9 cellular contexts compared by ENCODE assay signal in the genomic region with DNA sequence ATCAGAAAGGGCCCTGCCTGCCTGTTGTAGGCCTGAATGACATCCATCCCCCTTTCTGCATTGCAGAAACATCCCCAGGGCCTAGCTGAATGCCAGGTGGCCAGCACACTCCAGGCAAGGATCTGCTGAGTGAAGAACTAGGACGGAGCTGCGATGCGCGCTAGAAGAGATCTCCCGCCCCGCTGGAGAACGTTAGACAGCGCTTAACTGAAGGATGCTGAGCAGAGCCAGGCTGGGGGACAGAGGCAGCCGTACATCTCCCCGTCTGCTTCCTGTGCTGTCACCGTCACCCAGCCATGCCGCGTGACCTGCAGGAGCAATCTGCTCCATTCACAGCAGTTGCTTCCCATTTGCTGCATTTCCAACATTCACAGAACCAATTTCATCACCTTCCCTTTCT.
DNase-seq lines count a peak whose midpoint lies in the region; ATAC-seq, FAIRE-seq and TF ChIP-seq lines count a peak whose summit lies in the region.
"Had no signal": no experiment of that assay in that cellular context is flagged by ENCODE, and none has a peak within 500 bp of the region (broad histone marks: within the 10 kb centered on the region; RNA-seq: fewer than 3 reads in every experiment).

No MANE protein-coding gene starts in this region.

- TF ChIP-seq POLR2A in GM12891 (IDR thresholded peaks at IDR 0.05; ENCODE audit: low read depth, low read length) = no peak
- TF ChIP-seq POLR2A in gastroesophageal sphincter (IDR thresholded peaks at IDR 0.05) = no peak

- no peak for DNase-seq in GM12891 (ENCODE audit: insufficient read length, low spot score)
- peak; percentile 29 for DNase-seq in SK-N-DZ (ENCODE audit: low spot score)
- peak; percentile 69 for DNase-seq in retina
- DNase-seq in stimulated activated CD4-positive, alpha-beta T cell treated with anti-CD3 and anti-CD28 coated beads, Interleukin-15, amount 100 ng/mL, for 24 hours = no peak
- no peak for DNase-seq in mucosa of gallbladder (ENCODE audit: low spot score)
- no peak for DNase-seq in foreskin melanocyte
- no peak for DNase-seq in SW480 (ENCODE audit: low spot score)
- DNase-seq: NCI-H2029 had no signal

- no peak for ATAC-seq in gastroesophageal sphincter

- FAIRE-seq in GM12891 (lab: Jason Lieb, UNC) = peak; percentile 35

- peaks cover 0 to 17% of the 10 kb centered on the region in 2 donors for H3K36me3 ChIP-seq in gastroesophageal sphincter

- H3K27ac ChIP-seq in gastroesophageal sphincter = peak overlapping the region in 3 of 4 donors; percentile 25 to 60 (median 43)

- peaks cover 0 to 93% (median 33%) of the 10 kb centered on the region in 3 donors for H3K4me1 ChIP-seq in gastroesophageal sphincter

- TF ChIP-seq CTCF in gastroesophageal sphincter (IDR thresholded peaks at IDR 0.05) = no peak

- 78% methylated on average over 6 of the region's 13 CpGs; no CpG with 5 or more reads in 1 of the 2 donors for WGBS in gastroesophageal sphincter (ENCODE audit: low coverage in 1 of 2), 2 donors

- H3K9me3 ChIP-seq in gastroesophageal sphincter = no peaks in the 10 kb centered on the region

- H3K4me3 ChIP-seq in gastroesophageal sphincter = no peak overlapping the region

- H3K27me3 ChIP-seq in gastroesophageal sphincter = no peaks in the 10 kb centered on the region

- TF ChIP-seq EP300 in gastroesophageal sphincter (IDR thresholded peaks at IDR 0.05) = no peak

TF ChIP-seq in GM12891, 5 proteins besides CTCF, POLR2A, EP300 and RAD21:
- TF ChIP-seq SPI1 (IDR thresholded peaks at IDR 0.05; ENCODE audit: low read depth, low read length) = no peak
TF ChIP-seq in GM12891: peak in this region for 0.

Comparison
In these comparisons a context has a peak if more than half of its experiments do, and no peak if none do; other contexts are left out.
1. DNase-seq: peak in SK-N-DZ (single experiment) and retina (single experiment); none in GM12891 (single experiment), stimulated activated CD4-positive, alpha-beta T cell treated with anti-CD3 and anti-CD28 coated beads, Interleukin-15, amount 100 ng/mL, for 24 hours (single experiment), mucosa of gallbladder (single experiment), foreskin melanocyte (single experiment) and SW480 (single experiment).